Comparison of ENCODE assay signal across 1 cellular context in the genomic region with DNA sequence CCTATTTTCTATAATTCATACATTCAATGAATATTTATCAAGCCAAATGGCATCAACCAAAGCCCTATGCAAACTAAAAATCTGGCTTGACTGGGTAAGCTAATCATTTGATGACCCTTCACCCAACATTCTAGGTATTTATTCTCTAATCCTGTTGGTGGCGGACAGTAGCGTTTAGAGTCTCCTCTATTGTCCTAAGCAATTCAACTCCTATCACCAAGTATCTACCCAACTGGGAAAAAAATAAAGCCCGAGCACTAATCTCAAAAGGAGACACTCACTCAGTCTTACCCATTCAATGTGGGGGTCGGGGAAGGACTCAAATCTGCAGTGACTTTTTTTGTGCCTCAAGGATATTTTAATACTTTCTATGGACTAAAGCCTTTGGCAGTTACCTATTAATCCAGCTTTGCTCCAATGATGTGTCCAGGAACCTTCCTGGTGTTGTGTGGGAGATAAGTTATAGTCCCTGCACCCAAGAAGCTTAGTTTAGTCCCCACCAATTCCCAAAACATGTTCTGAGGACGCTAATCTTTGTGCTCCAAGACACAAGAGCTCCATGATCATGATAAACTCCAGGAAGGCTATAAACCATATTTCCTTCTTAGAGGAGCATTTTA.
TF ChIP-seq lines count a peak whose summit lies in the region.

No MANE protein-coding gene starts in this region.

TF ChIP-seq in GM12878, 131 proteins besides CTCF, POLR2A, EP300 and RAD21:
- TF ChIP-seq GATAD2B (conservative IDR thresholded peaks at IDR 0.05; ENCODE audit: low read depth) (no peak), CHD4 (IDR thresholded peaks at IDR 0.05) (no peak), KAT2A (conservative IDR thresholded peaks at IDR 0.05; ENCODE audit: control insufficient read depth, low read depth, low read length) (no peak), YY1 (IDR thresholded peaks at IDR 0.05; ENCODE audit: low read depth, low read length) (no peak)
- TF ChIP-seq, protein P1, sequence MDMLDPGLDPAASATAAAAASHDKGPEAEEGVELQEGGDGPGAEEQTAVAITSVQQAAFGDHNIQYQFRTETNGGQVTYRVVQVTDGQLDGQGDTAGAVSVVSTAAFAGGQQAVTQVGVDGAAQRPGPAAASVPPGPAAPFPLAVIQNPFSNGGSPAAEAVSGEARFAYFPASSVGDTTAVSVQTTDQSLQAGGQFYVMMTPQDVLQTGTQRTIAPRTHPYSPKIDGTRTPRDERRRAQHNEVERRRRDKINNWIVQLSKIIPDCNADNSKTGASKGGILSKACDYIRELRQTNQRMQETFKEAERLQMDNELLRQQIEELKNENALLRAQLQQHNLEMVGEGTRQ (IDR thresholded peaks at IDR 0.05; ENCODE audit: borderline replicate concordance, low read depth, low read length), result no peak
